Comparison of ENCODE assay signal across 11 cellular contexts in the genomic region with DNA sequence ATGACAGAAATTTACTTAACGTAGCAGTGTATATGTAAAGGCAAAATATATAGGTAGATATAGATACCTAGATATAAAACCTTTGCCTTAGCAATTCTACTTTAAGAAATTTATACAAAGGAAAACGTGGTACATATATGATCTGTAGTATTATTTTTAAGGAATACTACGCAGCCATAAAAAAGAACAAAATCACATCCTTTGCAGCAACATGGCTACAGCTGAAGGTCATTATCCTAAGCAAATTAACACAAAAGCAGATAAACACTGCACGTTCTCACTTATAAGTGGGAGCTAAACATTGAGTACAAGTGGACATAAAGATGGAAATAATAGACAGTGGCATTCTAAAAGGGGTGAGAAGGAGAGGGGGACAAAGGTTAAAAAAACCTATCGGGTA. TPM values are rescaled to one million over a fixed set of nuclear protein-coding genes. Genes with fewer than 3 reads are reported as not detected.
"Had no signal": no experiment of that assay in that cellular context is flagged by ENCODE, and none has a peak within 500 bp of the region (broad histone marks: within the 10 kb centered on the region; RNA-seq: fewer than 3 reads in every experiment).

No MANE protein-coding gene starts in this region.

- H3K9ac ChIP-seq: GM23248 had no signal

- H3K4me2 ChIP-seq: GM23338 had no signal

- H2AFZ ChIP-seq: GM23248, GM23338 had no signal

- H3K9me3 ChIP-seq: HAP-1 had no signal

- H3K36me3 ChIP-seq: HAP-1 had no signal

- H3K27ac ChIP-seq: GM23248 had no signal

- H3K4me3 ChIP-seq: GM23248, GM23338, HAP-1 had no signal

- FAIRE-seq: H1, H54 had no signal

- DNase-seq: GM23248, GOT3, H7, H9, HCEC 1CT, HFFc6 had no signal

- ATAC-seq: GM23338, HCT116 had no signal

- H3K4me1 ChIP-seq: HAP-1 had no signal

RNA-seq across cellular contexts. Expression of a gene that starts 14.8 kb away (rescaled TPM):
- total RNA-seq: GM23338, H1, H7, H9, HFFc6 had no signal
- polyA plus RNA-seq: GM23338, H1 had no signal
